Comparison of ENCODE assay signal across 25 cellular contexts in genomic region chr1:225750865-225751824, GRCh38.
"Had no signal": no experiment of that assay in that cellular context is flagged by ENCODE, and none has a peak within 500 bp of the region (broad histone marks: within the 10 kb centered on the region; RNA-seq: fewer than 3 reads in every experiment).

No MANE protein-coding gene starts in this region.

- H3K27me3 Mint-ChIP-seq: activated CD4-positive, alpha-beta T cell treated with anti-CD3 and anti-CD28 coated beads, Interleukin-2, amount 10 ng/mL, durations not matched to agents 7 days and 5 days; activated T-cell treated with anti-CD3 and anti-CD28 coated beads, Interleukin-2, amount 50 U/mL, for 24 hours had no signal

- DNase-seq: activated CD4-positive, alpha-beta memory T cell treated with anti-CD3 and anti-CD28 coated beads, Interleukin-2, amount 10 ng/mL, durations not matched to agents 7 days and 5 days; activated CD4-positive, alpha-beta T cell treated with anti-CD3 and anti-CD28 coated beads for 1 hour; activated CD4-positive, alpha-beta T cell treated with anti-CD3 and anti-CD28 coated beads, Interleukin-2, amount 10 ng/mL, durations not matched to agents 7 days and 5 days; activated CD8-positive, alpha-beta memory T cell treated with anti-CD3 and anti-CD28 coated beads, Interleukin-2, amount 50 U/mL, for 48 hours; activated gamma-delta T cell treated with Interleukin-2 at 50 U/mL for 16 hours; activated T-cell treated with anti-CD3 and anti-CD28 coated beads, Interleukin-2, amount 50 U/mL, for 24 hours; central memory CD4-positive, alpha-beta T cell; effector CD4-positive, alpha-beta T cell; foreskin keratinocyte; kidney glomerular epithelial cell; mammary epithelial cell; naive thymus-derived CD8-positive, alpha-beta T cell; psoas muscle; stimulated activated naive CD4-positive, alpha-beta T cell; T-helper 17 cell; T1000; tibial artery had no signal

- H3K27me3 ChIP-seq: breast epithelium, esophagus muscularis mucosa, foreskin keratinocyte, ovary, suprapubic skin, tibial artery had no signal

- ATAC-seq: activated naive CD4-positive, alpha-beta T cell treated with anti-CD3 and anti-CD28 coated beads, Interleukin-2, amount 50 U/mL, for 72 hours; foreskin keratinocyte; naive thymus-derived CD8-positive, alpha-beta T cell; T-helper 17 cell; WTC11 had no signal

- H3K36me3 ChIP-seq: breast epithelium, esophagus muscularis mucosa, ovary, suprapubic skin, tibial artery had no signal

- H3K27ac Mint-ChIP-seq: activated CD4-positive, alpha-beta memory T cell treated with anti-CD3 and anti-CD28 coated beads, Interleukin-2, amount 10 ng/mL, durations not matched to agents 7 days and 5 days; activated CD4-positive, alpha-beta T cell treated with anti-CD3 and anti-CD28 coated beads, Interleukin-2, amount 10 ng/mL, durations not matched to agents 7 days and 5 days; activated T-cell treated with anti-CD3 and anti-CD28 coated beads, Interleukin-2, amount 50 U/mL, for 24 hours; dendritic cell treated with granulocyte-macrophage colony-stimulating factor and Interleukin-4, amounts not matched to agents 40 ng/mL and 50 ng/mL, for 4 days; mesothelial cell of epicardium; T-helper 17 cell; WTC11 had no signal

- H3K4me3 ChIP-seq: breast epithelium, esophagus muscularis mucosa, ovary, psoas muscle, suprapubic skin, tibial artery had no signal

- H3K9me3 Mint-ChIP-seq: activated CD4-positive, alpha-beta memory T cell treated with anti-CD3 and anti-CD28 coated beads, Interleukin-2, amount 10 ng/mL, durations not matched to agents 7 days and 5 days; activated CD4-positive, alpha-beta T cell treated with anti-CD3 and anti-CD28 coated beads, Interleukin-2, amount 10 ng/mL, durations not matched to agents 7 days and 5 days; activated naive CD4-positive, alpha-beta T cell treated with anti-CD3 and anti-CD28 coated beads, Interleukin-2, amount 50 U/mL, for 72 hours; activated T-cell treated with anti-CD3 and anti-CD28 coated beads, Interleukin-2, amount 50 U/mL, for 24 hours; dendritic cell treated with granulocyte-macrophage colony-stimulating factor and Interleukin-4, amounts not matched to agents 40 ng/mL and 50 ng/mL, for 4 days; mesothelial cell of epicardium; naive thymus-derived CD8-positive, alpha-beta T cell; WTC11 had no signal

- H3K36me3 Mint-ChIP-seq: activated naive CD4-positive, alpha-beta T cell treated with anti-CD3 and anti-CD28 coated beads, Interleukin-2, amount 50 U/mL, for 72 hours; mesothelial cell of epicardium; naive thymus-derived CD8-positive, alpha-beta T cell; WTC11 had no signal

- H3K9me3 ChIP-seq: breast epithelium, esophagus muscularis mucosa, ovary, psoas muscle, suprapubic skin, tibial artery had no signal

- H3K27ac ChIP-seq: esophagus muscularis mucosa, foreskin keratinocyte, ovary, psoas muscle, suprapubic skin, tibial artery had no signal

- H3K4me3 Mint-ChIP-seq: activated CD4-positive, alpha-beta memory T cell treated with anti-CD3 and anti-CD28 coated beads, Interleukin-2, amount 10 ng/mL, durations not matched to agents 7 days and 5 days; activated CD4-positive, alpha-beta T cell treated with anti-CD3 and anti-CD28 coated beads, Interleukin-2, amount 10 ng/mL, durations not matched to agents 7 days and 5 days; activated T-cell treated with anti-CD3 and anti-CD28 coated beads, Interleukin-2, amount 50 U/mL, for 24 hours; dendritic cell treated with granulocyte-macrophage colony-stimulating factor and Interleukin-4, amounts not matched to agents 40 ng/mL and 50 ng/mL, for 4 days; mesothelial cell of epicardium; naive thymus-derived CD8-positive, alpha-beta T cell; T-helper 17 cell; WTC11 had no signal

- H3K4me1 Mint-ChIP-seq: T-helper 17 cell had no signal
